Comparison of ENCODE assay signal across 8 cellular contexts in the genomic region with DNA sequence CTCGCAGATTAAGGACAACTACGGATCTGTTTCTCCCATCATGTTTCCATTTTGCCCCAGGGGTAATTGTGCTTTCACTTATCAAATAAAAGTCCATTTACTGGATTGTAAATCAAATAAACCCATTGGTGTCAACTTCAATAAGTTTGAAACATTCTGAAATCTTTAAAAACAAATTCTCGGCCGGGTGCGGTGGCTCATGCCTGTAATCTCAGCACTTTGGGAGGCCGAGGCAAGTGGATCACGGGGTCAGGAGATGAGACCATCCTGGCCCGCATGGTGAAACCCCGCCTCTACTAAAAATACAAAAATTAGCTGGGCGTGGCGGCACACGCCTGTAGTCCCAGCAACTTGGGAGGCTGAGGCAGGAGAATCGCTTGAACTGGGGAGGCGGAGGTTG. TPM values are rescaled to one million over a fixed set of nuclear protein-coding genes. Genes with fewer than 3 reads are reported as not detected.
DNase-seq lines count a peak whose midpoint lies in the region; ATAC-seq and TF ChIP-seq lines count a peak whose summit lies in the region.
"Not testable (repeated sequence)": the region's sequence is repeated elsewhere in the genome, so short reads cannot be mapped to it uniquely, and the experiment has no call there.

No MANE protein-coding gene starts in this region.

- H3K14ac ChIP-seq in mesenchymal stem cell (ENCODE audit: low read length in 2 of 2), result not testable (repeated sequence)

- not testable (repeated sequence) for H3K4ac ChIP-seq in mesenchymal stem cell (ENCODE audit: low read depth in 1 of 2, low read length in 2 of 2)

- not testable (repeated sequence) for TF ChIP-seq POLR2A in stomach (IDR thresholded peaks at IDR 0.05); uterus (IDR thresholded peaks at IDR 0.05)

- H3K4me1 Mint-ChIP-seq in CD4-positive, alpha-beta T cell (ENCODE audit: low read depth), result peaks cover 16% of the 10 kb centered on the region
- H3K4me1 Mint-ChIP-seq in nephron progenitor cell, result peaks cover 17% of the 10 kb centered on the region

- not testable (repeated sequence) for H3K4me3 Mint-ChIP-seq in CD4-positive, alpha-beta T cell; nephron progenitor cell

- TF ChIP-seq CTCF in CD4-positive, alpha-beta T cell (IDR thresholded peaks at IDR 0.05); ascending aorta (IDR thresholded peaks at IDR 0.05); nephron progenitor cell (IDR thresholded peaks at IDR 0.05); stomach (IDR thresholded peaks at IDR 0.05); uterus (IDR thresholded peaks at IDR 0.05): not testable (repeated sequence)

- H2BK12ac ChIP-seq in mesenchymal stem cell (ENCODE audit: low read length in 2 of 2), result not testable (repeated sequence)

- not testable (repeated sequence) for H2BK120ac ChIP-seq in mesenchymal stem cell (ENCODE audit: low read depth, low read length)

- not testable (repeated sequence) for H2BK15ac ChIP-seq in mesenchymal stem cell (ENCODE audit: low read depth, poor library complexity, severe bottlenecking)

- WGBS in mesenchymal stem cell, result 98% methylated on average over 14 of the region's 14 CpGs
- 89 to 92% (median 91%) methylated on average over 14 of the region's 14 CpGs for WGBS in stomach, 5 donors

- peak overlapping the region; percentile 6 for H3K9ac ChIP-seq in mesenchymal stem cell (ENCODE audit: low read length)

- H3K23ac ChIP-seq in mesenchymal stem cell (ENCODE audit: low read length in 2 of 2), result not testable (repeated sequence)

- H3K27me3 Mint-ChIP-seq in CD4-positive, alpha-beta T cell; nephron progenitor cell (ENCODE audit: low read depth, poor library complexity): not testable (repeated sequence)

- not testable (repeated sequence) for H2AK5ac ChIP-seq in mesenchymal stem cell (ENCODE audit: low read length, severe bottlenecking)

- H3K9me3 ChIP-seq in CD4-positive, alpha-beta T cell (ENCODE audit: control insufficient read depth, low read length); ascending aorta; mesenchymal stem cell (ENCODE audit: control insufficient read depth, low read length); stomach; uterus: not testable (repeated sequence)

- not testable (repeated sequence) for H4K8ac ChIP-seq in mesenchymal stem cell (ENCODE audit: low read length)

- H3K4me1 ChIP-seq in ascending aorta (peaks cover 6 to 27% of the 10 kb centered on the region in 2 donors), stomach (peaks cover 0 to 40% (median 22%) of the 10 kb centered on the region in 4 donors)
- not testable (repeated sequence) for H3K4me1 ChIP-seq in mesenchymal stem cell (ENCODE audit: control insufficient read depth, insufficient read depth, low read depth, low read length); uterus

- not testable (repeated sequence) for DNase-seq in CD4-positive, alpha-beta T cell; ascending aorta (ENCODE audit: low spot score in 2 of 2); mesenchymal stem cell; nephron progenitor cell; uterus
- peak; percentile 79 for DNase-seq in SK-N-DZ (ENCODE audit: low spot score)
- peak; percentile 28 for DNase-seq in activated CD8-positive, alpha-beta memory T cell treated with anti-CD3 and anti-CD28 coated beads for 24 hours
- peak; percentile 21 for DNase-seq in stomach

- not testable (repeated sequence) for H3K4me3 ChIP-seq in ascending aorta; mesenchymal stem cell (ENCODE audit: insufficient read depth in 1 of 2, low read depth in 1 of 2, low read length in 2 of 2); stomach; uterus

- H3K27ac Mint-ChIP-seq in CD4-positive, alpha-beta T cell, result peak overlapping the region; percentile 78
- peak overlapping the region; percentile 69 for H3K27ac Mint-ChIP-seq in nephron progenitor cell

- H2BK5ac ChIP-seq in mesenchymal stem cell (ENCODE audit: low read depth, low read length, poor library complexity, severe bottlenecking), result not testable (repeated sequence)

- H3K27ac ChIP-seq in CD4-positive, alpha-beta T cell (ENCODE audit: low read depth, low read length); mesenchymal stem cell (ENCODE audit: low read length, poor library complexity, severe bottlenecking): not testable (repeated sequence)
- H3K27ac ChIP-seq in ascending aorta (peak overlapping the region; percentile 29 to 88), stomach (peak overlapping the region in 1 of 5 donors; percentile 42), uterus (peak overlapping the region; percentile 6 to 23)

- not testable (repeated sequence) for H2AFZ ChIP-seq in mesenchymal stem cell (ENCODE audit: low read depth, low read length)

- intact Hi-C loops in CD4-positive, alpha-beta T cell (cut with DNase I, micrococcal nuclease), result loop anchor here in 1 of 2 experiments (2.0 to 5.0 kb wide), 2 partner anchors 14 to 61 kb away; no protein-coding TSS in a partner anchor
- intact Hi-C loops in ascending aorta (cut with DNase I); stomach (cut with DNase I; ENCODE audit: low total_unique reads): not testable (repeated sequence)
- intact Hi-C loops in uterus (cut with DNase I; ENCODE audit: low total_unique reads), result loop anchor here (10.0 kb wide), 1 partner anchor 68 kb away; no protein-coding TSS in a partner anchor

- H3K36me3 ChIP-seq in ascending aorta (peaks cover 67 to 90% of the 10 kb centered on the region in 2 donors), mesenchymal stem cell (ENCODE audit: control insufficient read depth in 1 of 2, insufficient read depth in 2 of 2, low read depth in 1 of 2, low read length in 2 of 2) (peaks cover 47 to 92% of the 10 kb centered on the region in 2 experiments), stomach (peaks cover 70 to 100% (median 99%) of the 10 kb centered on the region in 4 donors)
- H3K36me3 ChIP-seq in uterus, result not testable (repeated sequence)

- H3K36me3 Mint-ChIP-seq in CD4-positive, alpha-beta T cell (ENCODE audit: low read depth), result peaks cover 88% of the 10 kb centered on the region
- H3K36me3 Mint-ChIP-seq in nephron progenitor cell (ENCODE audit: low read depth), result peaks cover 74% of the 10 kb centered on the region

- POLR2A ChIA-PET in CD4-positive, alpha-beta T cell (lab: Charles Lee), result not testable (repeated sequence)

- H3K9me3 Mint-ChIP-seq in CD4-positive, alpha-beta T cell; nephron progenitor cell: not testable (repeated sequence)

- peaks cover 27% of the 10 kb centered on the region for H3K79me1 ChIP-seq in mesenchymal stem cell (replicated peaks; ENCODE audit: low read length, poor library complexity, severe bottlenecking)

- H4K91ac ChIP-seq in mesenchymal stem cell (ENCODE audit: low read length), result not testable (repeated sequence)

- H3K27me3 ChIP-seq in CD4-positive, alpha-beta T cell (ENCODE audit: control insufficient read depth, insufficient read depth, low read length); ascending aorta; mesenchymal stem cell (ENCODE audit: control insufficient read depth in 1 of 2, insufficient read depth in 1 of 2, low read length in 2 of 2); stomach; uterus: not testable (repeated sequence)

- CTCF ChIA-PET in CD4-positive, alpha-beta T cell (lab: Charles Lee), result interaction anchor here (1.8 kb wide), 1 partner anchor 360 kb away, joined by 5 read pairs; the partner anchor contains the start of gene UPK2

- ATAC-seq in CD4-positive, alpha-beta T cell (ENCODE audit: poor library complexity), result not testable (repeated sequence)

- H3K18ac ChIP-seq in mesenchymal stem cell (ENCODE audit: low read depth in 1 of 2, low read length in 2 of 2), result not testable (repeated sequence)

- not testable (repeated sequence) for TF ChIP-seq EP300 in stomach (IDR thresholded peaks at IDR 0.05)

- not testable (repeated sequence) for H3K4me2 ChIP-seq in mesenchymal stem cell (ENCODE audit: low read length, poor library complexity, severe bottlenecking)

RNA-seq across cellular contexts. Expression of gene PHLDB1, which starts 10.7 kb away (rescaled TPM):
- total RNA-seq in CD4-positive, alpha-beta T cell, result 1 to 10 TPM; 1.8 to 2.3 TPM
- 15.0 and 25.3 TPM in 2 replicates for polyA plus RNA-seq in SK-N-DZ (2014; cell fraction: cytosol; rRNA removed)
- 24.2 and 28.0 TPM in 2 replicates for polyA plus RNA-seq in SK-N-DZ (2014; cell fraction: nucleus; rRNA removed)
- total RNA-seq in ascending aorta, result 200 TPM
- polyA plus RNA-seq in mesenchymal stem cell (2013, experiment 1 of 2), result 124 TPM
- polyA plus RNA-seq in mesenchymal stem cell (2013, experiment 2 of 2), result 114 TPM
- 100 to 1,000 TPM in 1 of 5 donors, 10 to 100 TPM in 4; 34.4 to 291 (median 50.2) TPM for total RNA-seq in stomach
- polyA plus RNA-seq in stomach, result 10 to 100 TPM; 28.4 to 43.1 (median 39.7) TPM
- total RNA-seq in uterus, result 100 to 1,000 TPM in 3 of 4 donors, 10 to 100 TPM in 1; 53.5 to 517 (median 287) TPM

RNA-seq across cellular contexts. Expression of gene ARCN1, which starts 24.5 kb away (rescaled TPM):
- 10 to 100 TPM; 73.7 to 78.6 TPM for total RNA-seq in CD4-positive, alpha-beta T cell
- polyA plus RNA-seq in SK-N-DZ (2014; cell fraction: cytosol; rRNA removed), result 55.8 and 60.4 TPM in 2 replicates
- polyA plus RNA-seq in SK-N-DZ (2014; cell fraction: nucleus; rRNA removed), result 11.8 and 17.9 TPM in 2 replicates
- total RNA-seq in ascending aorta (93.8 TPM), stomach (100 to 1,000 TPM in 1 of 5 donors, 10 to 100 TPM in 4; 22.0 to 115 (median 60.0) TPM), uterus (100 to 1,000 TPM in 2 of 4 donors, 10 to 100 TPM in 2; 55.3 to 154 (median 112) TPM)
- polyA plus RNA-seq in mesenchymal stem cell (2013, experiment 1 of 2), result 251 TPM
- 261 TPM for polyA plus RNA-seq in mesenchymal stem cell (2013, experiment 2 of 2)
- 100 to 1,000 TPM in 1 of 3 donors, 10 to 100 TPM in 2; 50.7 to 107 (median 60.2) TPM for polyA plus RNA-seq in stomach

RNA-seq across cellular contexts. Expression of gene IFT46, which starts 31.0 kb away (rescaled TPM):
- 1 to 10 TPM; 4.9 to 6.3 TPM for total RNA-seq in CD4-positive, alpha-beta T cell
- 30.4 and 53.9 TPM in 2 replicates for polyA plus RNA-seq in SK-N-DZ (2014; cell fraction: cytosol; rRNA removed)
- polyA plus RNA-seq in SK-N-DZ (2014; cell fraction: nucleus; rRNA removed), result 30.9 and 32.9 TPM in 2 replicates
- total RNA-seq in ascending aorta (34.9 TPM), stomach (100 to 1,000 TPM in 1 of 5 donors, 10 to 100 TPM in 3, 1 to 10 TPM in 1; 3.5 to 113 (median 28.4) TPM), uterus (10 to 100 TPM; 37.4 to 73.5 (median 58.7) TPM)
- 19.2 TPM for polyA plus RNA-seq in mesenchymal stem cell (2013, experiment 1 of 2)
- polyA plus RNA-seq in mesenchymal stem cell (2013, experiment 2 of 2), result 18.5 TPM
- 10 to 100 TPM; 15.4 to 17.9 (median 17.5) TPM for polyA plus RNA-seq in stomach

Comparison
In these comparisons a context has a peak if more than half of its experiments do, and no peak if none do; other contexts are left out.
1. RNA of gene PHLDB1, which starts 10.7 kb away (total RNA-seq): 53.5 to 517 TPM in uterus, 200 TPM in ascending aorta (single experiment) and 34.4 to 291 TPM in stomach; 1.8 to 2.3 TPM in CD4-positive, alpha-beta T cell; every median in the first group is over 10 times any median in the second.